1 cellular context compared by ENCODE assay signal in the genomic region with DNA sequence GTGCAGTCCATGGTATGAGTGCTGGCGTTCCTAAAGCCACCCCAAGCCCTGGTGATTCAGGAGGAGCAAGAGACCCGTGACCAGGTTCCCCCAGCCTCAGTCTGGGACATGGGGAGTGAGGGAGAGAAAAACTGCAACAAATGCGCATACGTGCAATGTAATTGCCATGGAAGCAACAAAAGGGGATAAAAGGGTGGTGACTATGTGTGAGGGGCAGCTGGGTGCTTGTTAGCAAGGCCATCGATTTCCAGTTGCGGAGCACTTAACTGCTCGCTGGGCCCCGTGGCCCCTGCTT.
TF ChIP-seq lines count a peak whose summit lies in the region.

No MANE protein-coding gene starts in this region.

TF ChIP-seq in HEK293T, 16 proteins besides CTCF, POLR2A, EP300 and RAD21 (continued from another document):
- TF ChIP-seq CTBP1 (IDR thresholded peaks at IDR 0.05; ENCODE audit: borderline replicate concordance) (no peak), NFRKB (IDR thresholded peaks at IDR 0.05) (no peak), BHLHE40 (IDR thresholded peaks at IDR 0.05; ENCODE audit: borderline replicate concordance) (no peak), L3MBTL2 (conservative IDR thresholded peaks at IDR 0.05) (no peak), ZNF384 (IDR thresholded peaks at IDR 0.05) (no peak), FOXA1 (IDR thresholded peaks at IDR 0.05) (no peak), TARDBP (IDR thresholded peaks at IDR 0.05) (no peak)
